In the genomic region with DNA sequence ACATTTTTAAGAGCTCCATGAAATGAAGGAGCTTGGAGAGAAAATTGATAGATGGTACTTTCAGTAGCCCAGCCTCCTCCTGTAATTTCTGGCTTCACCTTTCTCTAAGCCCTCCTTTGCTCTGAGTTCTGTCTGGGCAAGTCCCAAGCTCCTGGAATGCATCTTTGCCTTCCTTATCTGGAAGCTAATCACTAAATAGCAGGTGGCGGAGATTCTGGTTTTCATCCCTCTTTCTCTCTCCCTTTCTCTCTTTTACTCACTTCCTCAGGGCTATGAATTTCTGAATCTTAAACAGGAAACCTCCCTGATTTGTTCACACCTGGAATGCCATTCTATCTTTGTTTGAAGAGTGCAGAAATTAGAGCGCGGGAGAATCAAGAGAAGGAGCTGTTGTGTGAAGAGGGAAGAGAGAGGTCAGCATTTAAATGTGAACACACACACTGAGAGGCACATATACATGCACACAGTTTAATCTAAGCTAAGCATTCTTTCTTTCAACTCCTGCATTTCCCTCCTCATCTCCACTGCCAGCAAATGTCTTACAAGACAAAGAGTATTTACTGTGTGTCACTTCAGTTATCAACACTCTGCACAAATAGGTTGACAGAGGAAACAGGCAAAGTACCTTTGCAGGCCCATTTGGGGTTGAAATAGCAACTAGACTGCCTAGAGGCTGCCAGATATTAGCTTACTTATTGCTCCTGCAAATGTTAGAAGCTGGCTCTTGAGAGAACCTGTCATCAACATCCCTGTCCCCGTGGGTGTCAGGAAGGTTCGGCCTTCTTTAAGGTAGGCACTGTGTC, we compare ENCODE assay signal across 22 cellular contexts.
DNase-seq lines count a peak whose midpoint lies in the region; ATAC-seq, FAIRE-seq and TF ChIP-seq lines count a peak whose summit lies in the region.
"Had no signal": no experiment of that assay in that cellular context is flagged by ENCODE, and none has a peak within 500 bp of the region (broad histone marks: within the 10 kb centered on the region; RNA-seq: fewer than 3 reads in every experiment).

No MANE protein-coding gene starts in this region.

- H3K27me3 ChIP-seq in HUES6 (ENCODE audit: control insufficient read depth, insufficient read depth, low read length), result no peaks in the 10 kb centered on the region
- H3K27me3 ChIP-seq in RWPE2 (ENCODE audit: insufficient read depth, poor library complexity, severe bottlenecking), result no peaks in the 10 kb centered on the region
- H3K27me3 ChIP-seq in hepatocyte, result no peaks in the 10 kb centered on the region
- H3K27me3 ChIP-seq: sigmoid colon had no signal

- no peak overlapping the region for H3K4me2 ChIP-seq in hepatocyte

- no peaks in the 10 kb centered on the region for H3K9me2 ChIP-seq in hepatocyte (replicated peaks; ENCODE audit: insufficient read depth)

- POLR2A ChIA-PET in activated CD8-positive, alpha-beta T cell treated with anti-CD3 and anti-CD28 coated beads for 36 hours (lab: Charles Lee), result no interaction called here

- TF ChIP-seq POLR2A in H54 (IDR thresholded peaks at IDR 0.05; ENCODE audit: low read depth, low read length), result no peak

- intact Hi-C loops in activated CD8-positive, alpha-beta T cell treated with anti-CD3 and anti-CD28 coated beads for 36 hours (cut with micrococcal nuclease), result no loop called here

- no peaks in the 10 kb centered on the region for H3K79me2 ChIP-seq in hepatocyte

- no peaks in the 10 kb centered on the region for H3K36me3 Mint-ChIP-seq in activated CD8-positive, alpha-beta T cell treated with anti-CD3 and anti-CD28 coated beads for 36 hours (ENCODE audit: low read depth)
- H3K36me3 Mint-ChIP-seq: activated naive CD4-positive, alpha-beta T cell treated with anti-CD3 and anti-CD28 coated beads, Interleukin-2, amount 10 ng/mL, durations not matched to agents 7 days and 5 days had no signal

- no peak overlapping the region for H2AFZ ChIP-seq in hepatocyte

- H3K27ac Mint-ChIP-seq in activated CD8-positive, alpha-beta T cell treated with anti-CD3 and anti-CD28 coated beads for 36 hours, result no peak overlapping the region
- H3K27ac Mint-ChIP-seq: activated naive CD4-positive, alpha-beta T cell treated with anti-CD3 and anti-CD28 coated beads, Interleukin-2, amount 10 ng/mL, durations not matched to agents 7 days and 5 days; B cell; T-helper 2 cell treated with Interferon-gamma antibody and Interleukin-4, amounts not matched to agents 5 μg/mL and 100 μg/mL, for 36 hours had no signal

- no peak overlapping the region for H3K4me3 ChIP-seq in HUES6 (ENCODE audit: low read depth, low read length)
- no peak overlapping the region for H3K4me3 ChIP-seq in RWPE2 (ENCODE audit: severe bottlenecking)
- no peak overlapping the region for H3K4me3 ChIP-seq in hepatocyte
- H3K4me3 ChIP-seq in skin epidermis, result no peak overlapping the region
- H3K4me3 ChIP-seq: sigmoid colon had no signal

- no peaks in the 10 kb centered on the region for H3K27me3 Mint-ChIP-seq in activated CD8-positive, alpha-beta T cell treated with anti-CD3 and anti-CD28 coated beads for 36 hours
- H3K27me3 Mint-ChIP-seq: B cell had no signal

- no peaks in the 10 kb centered on the region for H3K9me3 Mint-ChIP-seq in activated CD8-positive, alpha-beta T cell treated with anti-CD3 and anti-CD28 coated beads for 36 hours
- H3K9me3 Mint-ChIP-seq: activated naive CD4-positive, alpha-beta T cell treated with anti-CD3 and anti-CD28 coated beads, Interleukin-2, amount 10 ng/mL, durations not matched to agents 7 days and 5 days; T-helper 2 cell treated with Interferon-gamma antibody and Interleukin-4, amounts not matched to agents 5 μg/mL and 100 μg/mL, for 36 hours had no signal

- no peak for TF ChIP-seq CTCF in RWPE2 (IDR thresholded peaks at IDR 0.05; ENCODE audit: poor library complexity, severe bottlenecking)
- no peak for TF ChIP-seq CTCF in hepatocyte (IDR thresholded peaks at IDR 0.05; ENCODE audit: poor library complexity)
- no peak for TF ChIP-seq CTCF in activated CD8-positive, alpha-beta T cell treated with anti-CD3 and anti-CD28 coated beads for 36 hours (IDR thresholded peaks at IDR 0.05)

- H3K9me3 ChIP-seq in HUES6 (ENCODE audit: control insufficient read depth, insufficient read depth, low read depth, low read length), result no peaks in the 10 kb centered on the region
- no peaks in the 10 kb centered on the region for H3K9me3 ChIP-seq in RWPE2 (ENCODE audit: severe bottlenecking)
- no peaks in the 10 kb centered on the region for H3K9me3 ChIP-seq in hepatocyte (ENCODE audit: low read depth)
- H3K9me3 ChIP-seq: sigmoid colon had no signal

- no peak for FAIRE-seq in H54 (lab: Jason Lieb, UNC)

- H3K4me3 Mint-ChIP-seq in activated CD8-positive, alpha-beta T cell treated with anti-CD3 and anti-CD28 coated beads for 36 hours, result no peak overlapping the region
- H3K4me3 Mint-ChIP-seq: activated naive CD4-positive, alpha-beta T cell treated with anti-CD3 and anti-CD28 coated beads, Interleukin-2, amount 10 ng/mL, durations not matched to agents 7 days and 5 days; B cell; T-helper 2 cell treated with Interferon-gamma antibody and Interleukin-4, amounts not matched to agents 5 μg/mL and 100 μg/mL, for 36 hours had no signal

- DNase-seq in RWPE2 (ENCODE audit: low spot score), result no peak
- no peak for DNase-seq in hepatocyte (ENCODE audit: low spot score)
- no peak for DNase-seq in H54 (ENCODE audit: insufficient read length, low spot score)
- DNase-seq in activated CD8-positive, alpha-beta T cell treated with anti-CD3 and anti-CD28 coated beads for 36 hours, result no peak
- DNase-seq: activated CD4-positive, CD25-positive, alpha-beta regulatory T cell treated with anti-CD3 and anti-CD28 coated beads, Interleukin-2, amount 50 U/mL, for 72 hours; activated CD8-positive, alpha-beta memory T cell treated with anti-CD3 and anti-CD28 coated beads, Interleukin-2, amount 50 U/mL, for 48 hours; activated naive CD4-positive, alpha-beta T cell treated with anti-CD3 and anti-CD28 coated beads, Interleukin-2, amount 10 ng/mL, durations not matched to agents 7 days and 5 days; erythroblast; MV-4-11; NCI-H2107; NK-92 treated with Interleukin-12 subunit alpha and Interleukin-12 subunit beta, amount 100 ng/mL, for 24 hours; occipital lobe; SHP77 treated with DMSO at 0.1 percent for 48 hours; sigmoid colon; stimulated activated CD4-positive, alpha-beta T cell treated with anti-CD3 and anti-CD28 coated beads, Interleukin-4, amount 100 ng/mL, for 24 hours; stimulated activated CD8-positive, alpha-beta memory T cell treated with anti-CD3 and anti-CD28 coated beads, Interleukin-4, amount 100 ng/mL, for 48 hours had no signal

- peak; percentile 70 for ATAC-seq in RWPE2 (ENCODE audit: low read depth)
- ATAC-seq in activated CD8-positive, alpha-beta T cell treated with anti-CD3 and anti-CD28 coated beads for 36 hours, result no peak
- ATAC-seq in HG02840 (IDR thresholded peaks at IDR 0.05; ENCODE audit: low FRiP score, unreplicated experiment), result no peak
- ATAC-seq: HCT116 had no signal

- no peaks in the 10 kb centered on the region for H4K20me1 ChIP-seq in hepatocyte (ENCODE audit: insufficient read depth, poor library complexity, severe bottlenecking)

- H3K36me3 ChIP-seq in HUES6 (ENCODE audit: control insufficient read depth, insufficient read depth, low read length) (no peaks in the 10 kb centered on the region), RWPE2 (ENCODE audit: low read depth) (no peaks in the 10 kb centered on the region), hepatocyte (replicated peaks; ENCODE audit: insufficient read depth, low read depth) (no peaks in the 10 kb centered on the region)
- H3K36me3 ChIP-seq: sigmoid colon had no signal

- peak overlapping the region; percentile 59 for H3K9ac ChIP-seq in HUES6 (ENCODE audit: low read length)

- H3K4me1 ChIP-seq in HUES6 (ENCODE audit: control insufficient read depth, insufficient read depth, low read length), result peaks cover 62% of the 10 kb centered on the region
- peaks cover 67% of the 10 kb centered on the region for H3K4me1 ChIP-seq in RWPE2 (ENCODE audit: insufficient read depth, poor library complexity, severe bottlenecking)
- peaks cover 19% of the 10 kb centered on the region for H3K4me1 ChIP-seq in hepatocyte (ENCODE audit: insufficient read depth)
- H3K4me1 ChIP-seq: sigmoid colon had no signal

- H3K27ac ChIP-seq in HUES6 (ENCODE audit: low read depth, low read length) (peak overlapping the region; percentile 77), RWPE2 (ENCODE audit: poor library complexity, severe bottlenecking) (peak overlapping the region; percentile 97), hepatocyte (peak overlapping the region; percentile 61), skin epidermis (peak overlapping the region in 16 of 21 experiments; percentile 20 to 87 (median 60))
- H3K27ac ChIP-seq: sigmoid colon had no signal

- H3K4me1 Mint-ChIP-seq in activated CD8-positive, alpha-beta T cell treated with anti-CD3 and anti-CD28 coated beads for 36 hours (ENCODE audit: low read depth), result no peaks in the 10 kb centered on the region
- H3K4me1 Mint-ChIP-seq: activated naive CD4-positive, alpha-beta T cell treated with anti-CD3 and anti-CD28 coated beads, Interleukin-2, amount 10 ng/mL, durations not matched to agents 7 days and 5 days; B cell had no signal

- CTCF ChIA-PET in activated CD8-positive, alpha-beta T cell treated with anti-CD3 and anti-CD28 coated beads for 36 hours (lab: Charles Lee), result interaction anchor here (0.9 kb wide), 1 partner anchor 136 kb away, joined by 3 read pairs; no protein-coding TSS in a partner anchor

- whole genome bisulfite sequencing in hepatocyte (ENCODE audit: low lambda C conversion rate, missing lambda C conversion rate), result 35% methylated on average over 5 of the region's 5 CpGs
